ENCODE assay signal across 1 cellular context in genomic region chr1:45164307-45164706, GRCh38. TPM values are rescaled to one million over a fixed set of nuclear protein-coding genes. Genes with fewer than 3 reads are reported as not detected.
"Had no signal": no experiment of that assay in that cellular context is flagged by ENCODE, and none has a peak within 500 bp of the region (broad histone marks: within the 10 kb centered on the region; RNA-seq: fewer than 3 reads in every experiment).

No MANE protein-coding gene starts in this region.

RNA-seq across cellular contexts. Expression of gene ZSWIM5, which starts 42.1 kb away (rescaled TPM):
- total RNA-seq: RPMI7951 had no signal
